ENCODE assay signal across 17 cellular contexts in the genomic region with DNA sequence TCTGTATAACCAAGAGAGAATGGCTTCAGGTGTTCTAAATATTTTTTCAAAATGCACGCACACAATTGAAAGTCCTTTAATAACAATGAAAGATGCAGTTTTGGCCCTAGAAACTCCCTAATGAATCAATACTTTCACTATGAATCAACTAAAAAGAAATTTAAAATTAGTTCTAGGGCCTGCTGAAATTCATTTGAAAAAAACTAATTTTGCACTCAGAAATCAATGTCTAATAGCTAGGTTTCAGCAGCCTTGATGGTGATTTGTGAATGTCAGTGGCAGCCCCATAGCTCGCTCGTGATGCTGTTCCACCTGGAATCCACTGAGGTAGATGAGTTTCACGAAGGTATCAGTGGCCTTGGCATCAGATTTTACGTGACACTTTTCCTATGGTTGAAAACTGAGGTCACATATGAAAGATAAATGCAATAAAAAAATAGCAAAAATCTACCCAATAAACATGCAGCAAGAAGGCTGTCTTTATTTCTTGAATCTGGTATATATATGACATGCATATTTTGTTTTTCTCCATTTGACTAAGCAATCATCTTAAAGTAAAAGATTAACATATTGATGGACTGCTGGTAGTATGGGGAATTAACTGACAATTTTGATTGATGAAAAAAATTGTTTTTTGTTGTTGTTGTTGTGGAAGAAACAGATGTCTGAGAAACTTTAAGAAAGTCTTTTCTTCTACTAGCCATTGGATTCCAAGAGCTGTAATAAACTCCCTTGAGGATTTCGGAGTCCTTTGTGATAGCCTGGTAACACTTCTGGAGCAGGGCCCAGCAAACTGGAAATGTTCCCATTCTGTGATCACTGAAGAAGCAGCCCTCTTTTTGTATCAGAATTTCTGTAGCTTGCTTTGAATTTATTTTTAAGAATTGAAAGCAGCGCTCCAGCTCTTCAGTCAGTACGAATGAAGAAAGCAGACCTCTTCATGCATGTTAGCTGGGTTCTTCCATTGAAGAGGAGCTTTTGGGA.
DNase-seq lines count a peak whose midpoint lies in the region; ATAC-seq lines count a peak whose summit lies in the region.
"Had no signal": no experiment of that assay in that cellular context is flagged by ENCODE, and none has a peak within 500 bp of the region (broad histone marks: within the 10 kb centered on the region; RNA-seq: fewer than 3 reads in every experiment).

No MANE protein-coding gene starts in this region.

- no peak overlapping the region for H3K23ac ChIP-seq in neuronal stem cell (ENCODE audit: low read depth, low read length, poor library complexity)

- no peak overlapping the region for H2BK15ac ChIP-seq in neuronal stem cell (ENCODE audit: low read length)

- H2BK120ac ChIP-seq in neuronal stem cell (ENCODE audit: low read depth, low read length) = no peak overlapping the region

- H3K36me3 ChIP-seq in neuronal stem cell (replicated peaks in 1 of 2; ENCODE audit: control insufficient read depth in 2 of 2, insufficient read depth in 2 of 2, low read length in 2 of 2) = no peaks in the 10 kb centered on the region

- no peaks in the 10 kb centered on the region for H3K27me3 Mint-ChIP-seq in stimulated activated naive CD8-positive, alpha-beta T cell treated with anti-CD3 and anti-CD28 coated beads, Interleukin-15, amount 100 ng/mL, for 72 hours
- H3K27me3 Mint-ChIP-seq: activated CD4-positive, alpha-beta T cell treated with anti-CD3 and anti-CD28 coated beads, Interleukin-2, amount 10 ng/mL, durations not matched to agents 7 days and 5 days had no signal

- H4K91ac ChIP-seq in neuronal stem cell (ENCODE audit: low read depth, low read length, poor library complexity) = no peak overlapping the region

- H2AFZ ChIP-seq in neuronal stem cell (ENCODE audit: low read length) = no peak overlapping the region

- H3K27ac ChIP-seq in neuronal stem cell (replicated peaks; ENCODE audit: low read length) = no peak overlapping the region
- H3K27ac ChIP-seq: 22Rv1 had no signal

- DNase-seq in DMS79 treated with DMSO at 0.1 percent for 48 hours (lab: John Stamatoyannopoulos, UW) (peak; percentile 41), DMS79 (lab: John Stamatoyannopoulos, UW) (no peak), neuronal stem cell (ENCODE audit: low spot score) (no peak), HT-29 (ENCODE audit: low spot score) (no peak), AG08395 (ENCODE audit: low spot score) (no peak)
- no peak for DNase-seq in stimulated activated naive CD8-positive, alpha-beta T cell treated with anti-CD3 and anti-CD28 coated beads, Interleukin-15, amount 100 ng/mL, for 72 hours
- DNase-seq: activated CD4-positive, alpha-beta T cell treated with anti-CD3 and anti-CD28 coated beads, Interleukin-2, amount 10 ng/mL, durations not matched to agents 7 days and 5 days; activated naive CD4-positive, alpha-beta T cell treated with anti-CD3 and anti-CD28 coated beads, Interleukin-2, amount 50 U/mL, for 16 hours; COR-L47; GOT3; NCI-H2107; stimulated activated CD4-positive, alpha-beta T cell treated with anti-CD3 and anti-CD28 coated beads, Interleukin-4, amount 100 ng/mL, for 4 hours; substantia nigra had no signal

- H3K4me2 ChIP-seq in neuronal stem cell (ENCODE audit: insufficient read depth, low read length, poor library complexity, severe bottlenecking) = no peak overlapping the region

- no peaks in the 10 kb centered on the region for H3K9me3 Mint-ChIP-seq in stimulated activated naive CD8-positive, alpha-beta T cell treated with anti-CD3 and anti-CD28 coated beads, Interleukin-15, amount 100 ng/mL, for 72 hours
- H3K9me3 Mint-ChIP-seq: activated CD4-positive, alpha-beta T cell treated with anti-CD3 and anti-CD28 coated beads, Interleukin-2, amount 10 ng/mL, durations not matched to agents 7 days and 5 days had no signal

- no peak overlapping the region for H2BK5ac ChIP-seq in neuronal stem cell (ENCODE audit: low read length)

- H3K4me3 ChIP-seq in neuronal stem cell (ENCODE audit: low read length in 2 of 2) = no peak overlapping the region

- H3K27me3 ChIP-seq in neuronal stem cell (ENCODE audit: control insufficient read depth in 3 of 3, insufficient read depth in 3 of 3, low read depth in 1 of 3, low read length in 3 of 3) = peaks cover 0 to 6% (median 0%) of the 10 kb centered on the region in 3 experiments

- no peak overlapping the region for H3K4me3 Mint-ChIP-seq in stimulated activated naive CD8-positive, alpha-beta T cell treated with anti-CD3 and anti-CD28 coated beads, Interleukin-15, amount 100 ng/mL, for 72 hours
- H3K4me3 Mint-ChIP-seq: activated CD4-positive, alpha-beta T cell treated with anti-CD3 and anti-CD28 coated beads, Interleukin-2, amount 10 ng/mL, durations not matched to agents 7 days and 5 days had no signal

- H3K14ac ChIP-seq in neuronal stem cell (ENCODE audit: low read length) = no peak overlapping the region

- no peak overlapping the region for H4K8ac ChIP-seq in neuronal stem cell (ENCODE audit: low read depth, low read length)

- H2AK5ac ChIP-seq in neuronal stem cell (ENCODE audit: low read depth, low read length) = no peak overlapping the region

- peaks cover 51% of the 10 kb centered on the region for H3K4me1 Mint-ChIP-seq in stimulated activated naive CD8-positive, alpha-beta T cell treated with anti-CD3 and anti-CD28 coated beads, Interleukin-15, amount 100 ng/mL, for 72 hours

- ATAC-seq in GM21786 (IDR thresholded peaks at IDR 0.05; ENCODE audit: unreplicated experiment) (peak; percentile 65), HG03571 (IDR thresholded peaks at IDR 0.05; ENCODE audit: unreplicated experiment) (peak; percentile 56)
- peak; percentile 56 for ATAC-seq in stimulated activated naive CD8-positive, alpha-beta T cell treated with anti-CD3 and anti-CD28 coated beads, Interleukin-15, amount 100 ng/mL, for 72 hours
- ATAC-seq: esophagus mucosa had no signal

- H3K4ac ChIP-seq in neuronal stem cell (ENCODE audit: low read length) = no peak overlapping the region

- no CpG with 5 or more reads among the region's 8 CpGs for WGBS in neuronal stem cell (ENCODE audit: extremely low coverage in 2 of 2, insufficient read length in 2 of 2, insufficient replicate concordance in 1 of 2), 2 donors

- H3K9me3 ChIP-seq in neuronal stem cell (replicated peaks in 1 of 2; ENCODE audit: control insufficient read depth in 2 of 2, insufficient read depth in 1 of 2, low read depth in 1 of 2, low read length in 2 of 2) = no peaks in the 10 kb centered on the region

- H2BK12ac ChIP-seq in neuronal stem cell (ENCODE audit: low read length) = no peak overlapping the region

- no peaks in the 10 kb centered on the region for H3K79me1 ChIP-seq in neuronal stem cell (ENCODE audit: low read depth, low read length)

- no peak overlapping the region for H3K18ac ChIP-seq in neuronal stem cell (ENCODE audit: low read length)

- H3K9ac ChIP-seq in neuronal stem cell (ENCODE audit: low read depth, low read length, poor library complexity) = no peak overlapping the region

- H3K4me1 ChIP-seq in neuronal stem cell (ENCODE audit: control insufficient read depth in 2 of 2, insufficient read depth in 1 of 2, low read depth in 1 of 2, low read length in 2 of 2) = no peaks in the 10 kb centered on the region

- H3K27ac Mint-ChIP-seq in stimulated activated naive CD8-positive, alpha-beta T cell treated with anti-CD3 and anti-CD28 coated beads, Interleukin-15, amount 100 ng/mL, for 72 hours = peak overlapping the region; percentile 36 to 42
- H3K27ac Mint-ChIP-seq: activated CD4-positive, alpha-beta T cell treated with anti-CD3 and anti-CD28 coated beads, Interleukin-2, amount 10 ng/mL, durations not matched to agents 7 days and 5 days had no signal
